In genomic region chr1:155254714-155255242, GRCh38 we compare ENCODE assay signal across 1 cellular context.
TF ChIP-seq lines count a peak whose summit lies in the region.

No MANE protein-coding gene starts in this region.

TF ChIP-seq in IMR-90, 13 proteins besides CTCF, POLR2A, EP300 and RAD21 (continued from another document):
- TF ChIP-seq, protein P1, sequence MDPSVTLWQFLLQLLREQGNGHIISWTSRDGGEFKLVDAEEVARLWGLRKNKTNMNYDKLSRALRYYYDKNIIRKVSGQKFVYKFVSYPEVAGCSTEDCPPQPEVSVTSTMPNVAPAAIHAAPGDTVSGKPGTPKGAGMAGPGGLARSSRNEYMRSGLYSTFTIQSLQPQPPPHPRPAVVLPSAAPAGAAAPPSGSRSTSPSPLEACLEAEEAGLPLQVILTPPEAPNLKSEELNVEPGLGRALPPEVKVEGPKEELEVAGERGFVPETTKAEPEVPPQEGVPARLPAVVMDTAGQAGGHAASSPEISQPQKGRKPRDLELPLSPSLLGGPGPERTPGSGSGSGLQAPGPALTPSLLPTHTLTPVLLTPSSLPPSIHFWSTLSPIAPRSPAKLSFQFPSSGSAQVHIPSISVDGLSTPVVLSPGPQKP (IDR thresholded peaks at IDR 0.05; ENCODE audit: borderline replicate concordance, low read depth, low read length), result no peak
- no peak for TF ChIP-seq RFX5 (IDR thresholded peaks at IDR 0.05; ENCODE audit: low read depth, low read length)
- no peak for TF ChIP-seq NFE2L2 (IDR thresholded peaks at IDR 0.05; ENCODE audit: low read depth, low read length)
- TF ChIP-seq SMC3 (IDR thresholded peaks at IDR 0.05; ENCODE audit: low read depth, low read length), result no peak
- TF ChIP-seq MAZ (IDR thresholded peaks at IDR 0.05; ENCODE audit: borderline replicate concordance, low read depth, low read length), result no peak; the same call in 1 of the 2 replicates
- TF ChIP-seq MXI1 (IDR thresholded peaks at IDR 0.05; ENCODE audit: borderline replicate concordance, low read depth, low read length), result no peak
- no peak for TF ChIP-seq CHD1 (IDR thresholded peaks at IDR 0.05; ENCODE audit: low read depth, low read length)
- no peak for TF ChIP-seq BHLHE40 (IDR thresholded peaks at IDR 0.05; ENCODE audit: low read depth, low read length)
- TF ChIP-seq CEBPB (IDR thresholded peaks at IDR 0.05; ENCODE audit: low read depth, low read length), result no peak
- TF ChIP-seq USF2 (IDR thresholded peaks at IDR 0.05; ENCODE audit: low read depth, low read length), result no peak
- no peak for TF ChIP-seq MAFK (IDR thresholded peaks at IDR 0.05; ENCODE audit: low read depth, low read length)
- TF ChIP-seq FOS (IDR thresholded peaks at IDR 0.05; ENCODE audit: low read depth, low read length), result no peak
